ENCODE assay signal across 1 cellular context in genomic region chr17:28737770-28738679, GRCh38.
TF ChIP-seq lines count a peak whose summit lies in the region.

No MANE protein-coding gene starts in this region.

TF ChIP-seq in GM12878, 131 proteins besides CTCF, POLR2A, EP300 and RAD21 (continued from another document):
- 0 out of 2 replicates have a peak, but pooled peaks have one; percentile 42 for TF ChIP-seq YY1 (IDR thresholded peaks at IDR 0.05; ENCODE audit: low read depth, low read length)
- TF ChIP-seq ZNF207 (IDR thresholded peaks at IDR 0.05; ENCODE audit: borderline replicate concordance), result no peak
- no peak for TF ChIP-seq RELB (IDR thresholded peaks at IDR 0.05; ENCODE audit: low read depth)
- TF ChIP-seq ZBED1 (IDR thresholded peaks at IDR 0.05; ENCODE audit: borderline replicate concordance), result peak; percentile 54; the same call in 1 of the 2 replicates
- no peak for TF ChIP-seq ZNF24 (IDR thresholded peaks at IDR 0.05)
- TF ChIP-seq CBX5 (IDR thresholded peaks at IDR 0.05; ENCODE audit: low read depth), result no peak
- TF ChIP-seq SMARCA5 (IDR thresholded peaks at IDR 0.05), result peak; percentile 72; the same call in 1 of the 2 replicates
- no peak for TF ChIP-seq ZZZ3 (IDR thresholded peaks at IDR 0.05; ENCODE audit: control insufficient read depth, insufficient read length, low read depth)
- TF ChIP-seq KDM1A (IDR thresholded peaks at IDR 0.05; ENCODE audit: borderline replicate concordance), result no peak
- TF ChIP-seq EGR1 (IDR thresholded peaks at IDR 0.05; ENCODE audit: borderline replicate concordance in 1 of 2, low read depth in 2 of 2, low read length in 2 of 2), result no peak
- TF ChIP-seq REST (IDR thresholded peaks at IDR 0.05; ENCODE audit: low read depth, low read length), result 0 out of 2 replicates have a peak, but pooled peaks have one; percentile 16
- no peak for TF ChIP-seq FOS (IDR thresholded peaks at IDR 0.05; ENCODE audit: borderline replicate concordance, extremely low read depth, insufficient read length)
